ENCODE assay signal across 17 cellular contexts in genomic region chr9:133491656-133491925, GRCh38. TPM values are rescaled to one million over a fixed set of nuclear protein-coding genes. Genes with fewer than 3 reads are reported as not detected.
"Had no signal": no experiment of that assay in that cellular context is flagged by ENCODE, and none has a peak within 500 bp of the region (broad histone marks: within the 10 kb centered on the region; RNA-seq: fewer than 3 reads in every experiment).

No MANE protein-coding gene starts in this region.

- H3K4me3 ChIP-seq: heart left ventricle, left lung, ovary, sigmoid colon, tibial nerve had no signal

- H3K27ac ChIP-seq: left lung had no signal

- H3K4me1 ChIP-seq: sigmoid colon had no signal

- DNase-seq: activated B cell treated with CpG ODN at 0.5 μM for 24 hours; activated CD4-positive, alpha-beta T cell treated with anti-CD3 and anti-CD28 coated beads for 48 hours; activated CD8-positive, alpha-beta memory T cell treated with anti-CD3 and anti-CD28 coated beads, Interleukin-2, amount 50 U/mL, for 48 hours; activated gamma-delta T cell; activated T-cell treated with anti-CD3 and anti-CD28 coated beads, Interleukin-2, amount 50 U/mL, for 72 hours; amygdala; effector CD8-positive, alpha-beta T cell; foreskin melanocyte; mesendoderm; ovary; sigmoid colon; stimulated activated CD4-positive, alpha-beta T cell treated with anti-CD3 and anti-CD28 coated beads, Interleukin-2, amount 100 ng/mL, for 48 hours had no signal

- ATAC-seq: activated T-cell treated with anti-CD3 and anti-CD28 coated beads, Interleukin-2, amount 50 U/mL, for 72 hours; left lung; stimulated activated memory B cell treated with anti-CD40 and anti-IgM and Interleukin-4, amounts not matched to agents 10 μg/mL and 1 μg/mL and 100 μg/mL, for 72 hours had no signal

- H3K27me3 ChIP-seq: ovary, tibial nerve had no signal

- H3K36me3 ChIP-seq: heart left ventricle, left lung, ovary, sigmoid colon, tibial nerve had no signal

- H3K9me3 ChIP-seq: heart left ventricle, left lung, ovary, sigmoid colon, tibial nerve had no signal

RNA-seq across cellular contexts. Expression of gene MYMK, which starts 33.2 kb away (rescaled TPM):
- total RNA-seq: activated B cell treated with CpG ODN at 0.5 μM for 24 hours; activated T-cell treated with anti-CD3 and anti-CD28 coated beads, Interleukin-2, amount 50 U/mL, for 72 hours; heart left ventricle; left lung; neural crest cell; ovary; sigmoid colon had no signal
- polyA plus RNA-seq: heart left ventricle, ovary, sigmoid colon had no signal

RNA-seq across cellular contexts. Expression of gene ADAMTSL2, which starts 42.9 kb away (rescaled TPM):
- total RNA-seq: activated B cell treated with CpG ODN at 0.5 μM for 24 hours had no signal
